11 cellular contexts compared by ENCODE assay signal in the genomic region with DNA sequence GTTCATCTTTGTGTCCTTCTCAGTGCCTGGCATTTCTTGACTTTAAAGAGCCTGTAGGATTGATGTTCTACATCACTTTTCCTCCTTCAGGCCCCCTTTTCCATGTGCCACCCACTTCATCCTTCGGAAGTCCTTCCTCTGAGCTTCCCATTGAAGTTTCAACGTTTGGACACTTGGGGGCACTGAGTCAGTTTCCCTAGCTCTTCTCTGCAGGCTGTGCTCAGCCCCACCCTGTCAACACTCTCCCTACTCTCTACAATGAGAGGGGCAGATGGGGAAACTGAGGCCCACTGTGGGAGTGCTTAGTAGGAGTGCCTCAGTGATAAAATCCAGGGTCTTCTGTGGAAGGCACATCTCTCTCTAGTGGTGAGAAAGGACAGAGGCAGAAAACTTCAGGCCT. TPM values are rescaled to one million over a fixed set of nuclear protein-coding genes. Genes with fewer than 3 reads are reported as not detected.
DNase-seq lines count a peak whose midpoint lies in the region; ATAC-seq, FAIRE-seq and TF ChIP-seq lines count a peak whose summit lies in the region.
"Had no signal": no experiment of that assay in that cellular context is flagged by ENCODE, and none has a peak within 500 bp of the region (broad histone marks: within the 10 kb centered on the region; RNA-seq: fewer than 3 reads in every experiment).

No MANE protein-coding gene starts in this region.

- no peaks in the 10 kb centered on the region for H3K9me3 ChIP-seq in A549
- H3K9me3 ChIP-seq in endothelial cell of umbilical vein (replicated peaks; ENCODE audit: control insufficient read depth, insufficient read depth, low read length): no peaks in the 10 kb centered on the region

- CTCF ChIA-PET in A549 (lab: Yijun Ruan, JAX): interaction anchor here (1.0 to 30.0 kb wide), 7 partner anchors 8 to 234 kb away, joined by 3 to 409 read pairs (median 4); partner anchors contain the start of gene KCNJ9
- CTCF ChIA-PET in endothelial cell of umbilical vein (lab: Charles Lee): interaction anchor here (0.6 to 4.3 kb wide), 16 partner anchors 9 to 322 kb away, joined by 3 to 29 read pairs (median 4); partner anchors contain the start of genes KCNJ10 and PIGM

- H3K4me3 Mint-ChIP-seq in CD14-positive monocyte: no peak overlapping the region
- H3K4me3 Mint-ChIP-seq: CD4-positive, alpha-beta T cell had no signal

- no peak; a peak in 1 of 5 replicates for TF ChIP-seq RAD21 in A549 (conservative IDR thresholded peaks at IDR 0.05 in 1 of 2, IDR thresholded peaks at IDR 0.05 in 1 of 2)

- dilution Hi-C loops in endothelial cell of umbilical vein (cut with MboI; ENCODE audit: extremely low pct_ligation_motif_present, low sequenced_read_pairs): no loop called here

- H3K27ac Mint-ChIP-seq in CD14-positive monocyte: no peak overlapping the region
- H3K27ac Mint-ChIP-seq: activated T-helper 2 cell treated with anti-CD3 and anti-CD28 coated beads, Interferon-gamma antibody, Interleukin-2, Interleukin-4, amounts not matched to agents 10 μg/mL and 5 μg/mL and 100 μg/mL, durations not matched to agents 14 hours and 24 hours and 36 hours; CD4-positive, alpha-beta T cell had no signal

- peak in 1 of 2 experiments; percentile 65; a peak in 3 of 6 replicates for ATAC-seq in A549
- no peak for ATAC-seq in GM18873 (IDR thresholded peaks at IDR 0.05; ENCODE audit: low FRiP score, unreplicated experiment)
- ATAC-seq: esophagus mucosa had no signal

- DNase-seq in A549 (ENCODE audit: low read depth in 1 of 2, low spot score in 1 of 2): no peak
- no peak for DNase-seq in HFF-Myc (ENCODE audit: extremely low read depth, low read depth)
- DNase-seq in endothelial cell of umbilical vein (ENCODE audit: low read depth, low spot score): peak; percentile 3
- no peak for DNase-seq in KG1 (lab: John Stamatoyannopoulos, UW)
- DNase-seq in CD14-positive monocyte (ENCODE audit: low spot score): no peak
- DNase-seq: CD4-positive, alpha-beta T cell; NCI-H2029 treated with DMSO at 0.1 percent for 48 hours had no signal

- no peak overlapping the region for H3K9ac ChIP-seq in endothelial cell of umbilical vein (replicated peaks; ENCODE audit: extremely low read depth, insufficient read depth, low read length)

- no peak overlapping the region for H3K4me2 ChIP-seq in A549
- H3K4me2 ChIP-seq in endothelial cell of umbilical vein (ENCODE audit: insufficient read depth, low read length): no peak overlapping the region

- TF ChIP-seq EP300 in A549 (IDR thresholded peaks at IDR 0.05): no peak

- H3K4me1 Mint-ChIP-seq in CD14-positive monocyte: no peaks in the 10 kb centered on the region

- intact Hi-C loops in endothelial cell of umbilical vein (cut with micrococcal nuclease): no loop called here
- intact Hi-C loops in CD14-positive monocyte (cut with micrococcal nuclease): no loop called here

- no peaks in the 10 kb centered on the region for H3K9me3 Mint-ChIP-seq in CD14-positive monocyte
- H3K9me3 Mint-ChIP-seq: activated T-helper 2 cell treated with anti-CD3 and anti-CD28 coated beads, Interferon-gamma antibody, Interleukin-2, Interleukin-4, amounts not matched to agents 10 μg/mL and 5 μg/mL and 100 μg/mL, durations not matched to agents 14 hours and 24 hours and 36 hours; CD4-positive, alpha-beta T cell had no signal

- WGBS in A549 (ENCODE audit: missing lambda C conversion rate): 25% methylated on average over 2 of the region's 2 CpGs

- TF ChIP-seq POLR2A in A549 (IDR thresholded peaks at IDR 0.05; ENCODE audit: low read length) (no peak), endothelial cell of umbilical vein (IDR thresholded peaks at IDR 0.05; ENCODE audit: low read depth, low read length) (no peak)

- no peak overlapping the region for H3K4me3 ChIP-seq in A549
- no peak overlapping the region for H3K4me3 ChIP-seq in HFF-Myc (replicated peaks; ENCODE audit: low read depth, low read length)
- no peak overlapping the region for H3K4me3 ChIP-seq in endothelial cell of umbilical vein (replicated peaks in 1 of 3; ENCODE audit: insufficient read depth in 1 of 3, low read depth in 1 of 3, low read length in 3 of 3)

- POLR2A ChIA-PET in A549 (lab: Yijun Ruan, JAX) (no interaction called here), endothelial cell of umbilical vein (lab: Charles Lee) (no interaction called here)

- H3K27ac ChIP-seq in A549 (no peak overlapping the region), endothelial cell of umbilical vein (ENCODE audit: insufficient read depth, low read depth, low read length) (no peak overlapping the region)

- H2AFZ ChIP-seq in endothelial cell of umbilical vein (ENCODE audit: low read depth, low read length): no peak overlapping the region

- no peaks in the 10 kb centered on the region for H3K79me2 ChIP-seq in endothelial cell of umbilical vein (ENCODE audit: control insufficient read depth, insufficient read depth, low read length)

- TF ChIP-seq CTCF in A549 (IDR thresholded peaks at IDR 0.05) (peak; percentile 23; the same call in 1 of the 3 replicates), HFF-Myc (IDR thresholded peaks at IDR 0.05; ENCODE audit: low read depth, low read length, missing control alignments) (peak; percentile 18), endothelial cell of umbilical vein (IDR thresholded peaks at IDR 0.05; ENCODE audit: extremely low read depth in 1 of 2, insufficient read depth in 1 of 2, low read depth in 1 of 2, low read length in 2 of 2) (no peak), CD14-positive monocyte (IDR thresholded peaks at IDR 0.05) (no peak)

- no TSS peak for BruUV-seq in endothelial cell of umbilical vein (replicated peaks; lab: Mats Ljungman, UMichigan)

- no peaks in the 10 kb centered on the region for H3K36me3 Mint-ChIP-seq in CD14-positive monocyte

- no peaks in the 10 kb centered on the region for H4K20me1 ChIP-seq in endothelial cell of umbilical vein (replicated peaks; ENCODE audit: control insufficient read depth, extremely low read depth, insufficient read depth, low read length)

- FAIRE-seq in A549 (lab: Jason Lieb, UNC): no peak
- no peak for FAIRE-seq in endothelial cell of umbilical vein (lab: Jason Lieb, UNC)

- peaks cover 14 to 19% (median 17%) of the 10 kb centered on the region in 3 donors for H3K27me3 Mint-ChIP-seq in CD14-positive monocyte (ENCODE audit: low read depth in 3 of 3)

- peaks cover 7 to 17% of the 10 kb centered on the region in 2 experiments for H3K27me3 ChIP-seq in endothelial cell of umbilical vein (ENCODE audit: control insufficient read depth in 2 of 2, insufficient read depth in 2 of 2, low read length in 2 of 2)

- H3K36me3 ChIP-seq in endothelial cell of umbilical vein (ENCODE audit: control insufficient read depth in 2 of 2, extremely low read depth in 1 of 2, insufficient read depth in 2 of 2, low read length in 2 of 2): no peaks in the 10 kb centered on the region

- H3K4me1 ChIP-seq in A549: peaks cover 7% of the 10 kb centered on the region; the same call in 2 of the 3 replicates
- H3K4me1 ChIP-seq in endothelial cell of umbilical vein (ENCODE audit: control insufficient read depth, extremely low read depth, insufficient read depth, low read length): no peaks in the 10 kb centered on the region

- no peaks in the 10 kb centered on the region for H3K9me1 ChIP-seq in endothelial cell of umbilical vein (replicated peaks; ENCODE audit: control insufficient read depth, extremely low read depth, insufficient read depth, low read length)

RNA-seq across cellular contexts. Expression of gene KCNJ10, which starts 11.9 kb away (rescaled TPM):
- polyA plus RNA-seq in A549 (2011; rRNA removed): not detected in 2 replicates
- not detected in 2 replicates for polyA plus RNA-seq in A549 (2012; cell fraction: cytosol; rRNA removed)
- polyA plus RNA-seq in A549 (2012; cell fraction: nucleus; rRNA removed): 0.07 TPM in 1 of 2 replicates, not detected in the other
- 0.05 to 0.09 TPM (median 0.05 TPM) in 3 replicates for polyA plus RNA-seq in A549 (2017; fragmentation: RNase III; extraction: RNeasy Plus Mini Kit Qiagen cat#74134 plus additional on column Dnase treatment)
- not detected in 2 replicates for polyA minus RNA-seq in A549 (2011; rRNA and poly(A)+ RNA removed)
- total RNA-seq in endothelial cell of umbilical vein: not detected in 2 replicates
- polyA plus RNA-seq in endothelial cell of umbilical vein: not detected in 2 replicates
- not detected in 2 replicates for polyA plus RNA-seq in endothelial cell of umbilical vein (2011; cell fraction: cytosol; rRNA removed)
- polyA plus RNA-seq in endothelial cell of umbilical vein (2011; cell fraction: nucleus; rRNA removed): not detected in 2 replicates
- polyA plus RNA-seq in endothelial cell of umbilical vein (2012): not detected in 2 replicates
- not detected in 2 replicates for polyA minus RNA-seq in endothelial cell of umbilical vein
- not detected for polyA minus RNA-seq in endothelial cell of umbilical vein (2011; cell fraction: cytosol; rRNA and poly(A)+ RNA removed)
- polyA minus RNA-seq in endothelial cell of umbilical vein (2011; cell fraction: nucleus; rRNA and poly(A)+ RNA removed): not detected in 2 replicates
- polyA plus RNA-seq in CD14-positive monocyte: not detected
- total RNA-seq: activated T-helper 2 cell treated with anti-CD3 and anti-CD28 coated beads, Interferon-gamma antibody, Interleukin-2, Interleukin-4, amounts not matched to agents 10 μg/mL and 5 μg/mL and 100 μg/mL, durations not matched to agents 14 hours and 24 hours and 36 hours; CD4-positive, alpha-beta T cell; esophagus mucosa; T-helper 1 cell treated with Interleukin-12 subunit alpha and Interleukin-12 subunit beta and Interleukin-4 antibody, amounts not matched to agents 30 ng/mL and 1 ng/mL, for 36 hours had no signal

RNA-seq across cellular contexts. Expression of gene KCNJ9, which starts 23.3 kb away (rescaled TPM):
- polyA plus RNA-seq in A549 (2011; rRNA removed) (not detected in 2 replicates), A549 (2017; fragmentation: RNase III; extraction: RNeasy Plus Mini Kit Qiagen cat#74134 plus additional on column Dnase treatment) (not detected in 3 replicates), endothelial cell of umbilical vein (not detected in 2 replicates), CD14-positive monocyte (not detected)
- not detected in 2 replicates for polyA plus RNA-seq in A549 (2012; cell fraction: cytosol; rRNA removed)
- polyA plus RNA-seq in A549 (2012; cell fraction: nucleus; rRNA removed): not detected in 2 replicates
- not detected in 2 replicates for polyA minus RNA-seq in A549 (2011; rRNA and poly(A)+ RNA removed)
- total RNA-seq in endothelial cell of umbilical vein: not detected in 2 replicates
- not detected in 2 replicates for polyA plus RNA-seq in endothelial cell of umbilical vein (2011; cell fraction: cytosol; rRNA removed)
- polyA plus RNA-seq in endothelial cell of umbilical vein (2011; cell fraction: nucleus; rRNA removed): not detected in 2 replicates
- polyA plus RNA-seq in endothelial cell of umbilical vein (2012): not detected in 2 replicates
- polyA minus RNA-seq in endothelial cell of umbilical vein: not detected in 2 replicates
- polyA minus RNA-seq in endothelial cell of umbilical vein (2011; cell fraction: cytosol; rRNA and poly(A)+ RNA removed): not detected
- polyA minus RNA-seq in endothelial cell of umbilical vein (2011; cell fraction: nucleus; rRNA and poly(A)+ RNA removed): not detected in 2 replicates
- total RNA-seq: activated T-helper 2 cell treated with anti-CD3 and anti-CD28 coated beads, Interferon-gamma antibody, Interleukin-2, Interleukin-4, amounts not matched to agents 10 μg/mL and 5 μg/mL and 100 μg/mL, durations not matched to agents 14 hours and 24 hours and 36 hours; CD4-positive, alpha-beta T cell; esophagus mucosa; T-helper 1 cell treated with Interleukin-12 subunit alpha and Interleukin-12 subunit beta and Interleukin-4 antibody, amounts not matched to agents 30 ng/mL and 1 ng/mL, for 36 hours had no signal

RNA-seq across cellular contexts. Expression of gene PIGM, which starts 26.3 kb away (rescaled TPM):
- polyA plus RNA-seq in A549 (2011; rRNA removed): 6.3 and 7.2 TPM in 2 replicates
- polyA plus RNA-seq in A549 (2012; cell fraction: cytosol; rRNA removed): 2.2 and 2.6 TPM in 2 replicates
- 1.5 and 2.1 TPM in 2 replicates for polyA plus RNA-seq in A549 (2012; cell fraction: nucleus; rRNA removed)
- 4.8 to 5.3 TPM (median 5.0 TPM) in 3 replicates for polyA plus RNA-seq in A549 (2017; fragmentation: RNase III; extraction: RNeasy Plus Mini Kit Qiagen cat#74134 plus additional on column Dnase treatment)
- 3.1 and 3.6 TPM in 2 replicates for polyA minus RNA-seq in A549 (2011; rRNA and poly(A)+ RNA removed)
- total RNA-seq in endothelial cell of umbilical vein: 4.8 and 5.4 TPM in 2 replicates
- 3.1 and 3.4 TPM in 2 replicates for polyA plus RNA-seq in endothelial cell of umbilical vein
- polyA plus RNA-seq in endothelial cell of umbilical vein (2011; cell fraction: cytosol; rRNA removed): 2.2 and 2.3 TPM in 2 replicates
- 1.6 and 2.1 TPM in 2 replicates for polyA plus RNA-seq in endothelial cell of umbilical vein (2011; cell fraction: nucleus; rRNA removed)
- polyA plus RNA-seq in endothelial cell of umbilical vein (2012): 3.1 and 3.9 TPM in 2 replicates
- polyA minus RNA-seq in endothelial cell of umbilical vein: 3.5 and 4.0 TPM in 2 replicates
- polyA minus RNA-seq in endothelial cell of umbilical vein (2011; cell fraction: cytosol; rRNA and poly(A)+ RNA removed): 0.41 TPM
- 1.4 and 2.3 TPM in 2 replicates for polyA minus RNA-seq in endothelial cell of umbilical vein (2011; cell fraction: nucleus; rRNA and poly(A)+ RNA removed)
- 1 to 10 TPM; 3.7 to 4.2 TPM for polyA plus RNA-seq in CD14-positive monocyte

RNA-seq across cellular contexts. Expression of gene IGSF8, which starts 40.3 kb away (rescaled TPM):
- 7.3 and 8.3 TPM in 2 replicates for polyA plus RNA-seq in A549 (2011; rRNA removed)
- polyA plus RNA-seq in A549 (2012; cell fraction: cytosol; rRNA removed): 12.5 and 16.2 TPM in 2 replicates
- polyA plus RNA-seq in A549 (2012; cell fraction: nucleus; rRNA removed): 34.3 and 45.1 TPM in 2 replicates
- polyA plus RNA-seq in A549 (2017; fragmentation: RNase III; extraction: RNeasy Plus Mini Kit Qiagen cat#74134 plus additional on column Dnase treatment): 6.3 to 8.5 TPM (median 7.8 TPM) in 3 replicates
- 6.4 and 6.5 TPM in 2 replicates for polyA minus RNA-seq in A549 (2011; rRNA and poly(A)+ RNA removed)
- 9.5 and 10.2 TPM in 2 replicates for total RNA-seq in endothelial cell of umbilical vein
- 17.5 and 20.2 TPM in 2 replicates for polyA plus RNA-seq in endothelial cell of umbilical vein
- polyA plus RNA-seq in endothelial cell of umbilical vein (2011; cell fraction: cytosol; rRNA removed): 7.7 and 10.3 TPM in 2 replicates
- 13.1 and 13.9 TPM in 2 replicates for polyA plus RNA-seq in endothelial cell of umbilical vein (2011; cell fraction: nucleus; rRNA removed)
- polyA plus RNA-seq in endothelial cell of umbilical vein (2012): 6.0 and 11.5 TPM in 2 replicates
- polyA minus RNA-seq in endothelial cell of umbilical vein: 6.9 and 9.8 TPM in 2 replicates
- polyA minus RNA-seq in endothelial cell of umbilical vein (2011; cell fraction: cytosol; rRNA and poly(A)+ RNA removed): 23.0 TPM
- 1.8 and 2.1 TPM in 2 replicates for polyA minus RNA-seq in endothelial cell of umbilical vein (2011; cell fraction: nucleus; rRNA and poly(A)+ RNA removed)
- 10 to 100 TPM in 1 of 2 donors, 1 to 10 TPM in 1; 9.6 to 10.8 TPM for polyA plus RNA-seq in CD14-positive monocyte

RNA-seq across cellular contexts. Expression of gene ATP1A2, which starts 57.5 kb away (rescaled TPM):
- polyA plus RNA-seq in A549 (2011; rRNA removed): 0.07 and 0.09 TPM in 2 replicates
- polyA plus RNA-seq in A549 (2012; cell fraction: cytosol; rRNA removed): 0.04 and 0.07 TPM in 2 replicates
- polyA plus RNA-seq in A549 (2012; cell fraction: nucleus; rRNA removed): 0.34 and 0.61 TPM in 2 replicates
- polyA plus RNA-seq in A549 (2017; fragmentation: RNase III; extraction: RNeasy Plus Mini Kit Qiagen cat#74134 plus additional on column Dnase treatment): 0.10 to 0.13 TPM in 2 of 3 replicates, not detected in the other
- polyA minus RNA-seq in A549 (2011; rRNA and poly(A)+ RNA removed): 0.70 and 0.92 TPM in 2 replicates
- not detected in 2 replicates for total RNA-seq in endothelial cell of umbilical vein
- polyA plus RNA-seq in endothelial cell of umbilical vein: not detected in 2 replicates
- polyA plus RNA-seq in endothelial cell of umbilical vein (2011; cell fraction: cytosol; rRNA removed): not detected in 2 replicates
- polyA plus RNA-seq in endothelial cell of umbilical vein (2011; cell fraction: nucleus; rRNA removed): not detected in 2 replicates
- polyA plus RNA-seq in endothelial cell of umbilical vein (2012): not detected in 2 replicates
- polyA minus RNA-seq in endothelial cell of umbilical vein: 0.08 TPM in 1 of 2 replicates, not detected in the other
- not detected for polyA minus RNA-seq in endothelial cell of umbilical vein (2011; cell fraction: cytosol; rRNA and poly(A)+ RNA removed)
- polyA minus RNA-seq in endothelial cell of umbilical vein (2011; cell fraction: nucleus; rRNA and poly(A)+ RNA removed): not detected in 2 replicates
- polyA plus RNA-seq in CD14-positive monocyte: not detected
- total RNA-seq: activated T-helper 2 cell treated with anti-CD3 and anti-CD28 coated beads, Interferon-gamma antibody, Interleukin-2, Interleukin-4, amounts not matched to agents 10 μg/mL and 5 μg/mL and 100 μg/mL, durations not matched to agents 14 hours and 24 hours and 36 hours; CD4-positive, alpha-beta T cell; T-helper 1 cell treated with Interleukin-12 subunit alpha and Interleukin-12 subunit beta and Interleukin-4 antibody, amounts not matched to agents 30 ng/mL and 1 ng/mL, for 36 hours had no signal

Comparison
In these comparisons a context has a peak if more than half of its experiments do, and no peak if none do; other contexts are left out.
1. CTCF ChIP-seq: peak in A549 (single experiment) and HFF-Myc (single experiment); none in endothelial cell of umbilical vein (0 of 2) and CD14-positive monocyte (single experiment).